In genomic region chr11:125871391-125872137, GRCh38 we compare ENCODE assay signal across 9 cellular contexts. TPM values are rescaled to one million over a fixed set of nuclear protein-coding genes. Genes with fewer than 3 reads are reported as not detected.
A peak's percentile ranks its signal among the peaks of the same experiment; 100 is the strongest.
DNase-seq lines count a peak whose midpoint lies in the region; ATAC-seq, FAIRE-seq and TF ChIP-seq lines count a peak whose summit lies in the region.
"Had no signal": no experiment of that assay in that cellular context is flagged by ENCODE, and none has a peak within 500 bp of the region (broad histone marks: within the 10 kb centered on the region; RNA-seq: fewer than 3 reads in every experiment).

No MANE protein-coding gene starts in this region.

- POLR2A ChIA-PET in HepG2 (lab: Yijun Ruan, JAX): no interaction called here

- BruUV-seq in HepG2 (replicated peaks; lab: Mats Ljungman, UMichigan): no TSS peak

- H3K36me3 ChIP-seq in MM.1S (replicated peaks; ENCODE audit: insufficient read depth, low read length) (no peaks in the 10 kb centered on the region), adrenal gland (replicated peaks in 1 of 2) (no peaks in the 10 kb centered on the region), HepG2 (replicated peaks in 1 of 2; ENCODE audit: control insufficient read depth in 1 of 2, insufficient read depth in 2 of 2, low read length in 2 of 2) (no peaks in the 10 kb centered on the region)

- H3F3A ChIP-seq in MM.1S (ENCODE audit: insufficient read depth, low read length): no peaks in the 10 kb centered on the region

- no peaks in the 10 kb centered on the region for H3K9me2 ChIP-seq in MM.1S (replicated peaks; ENCODE audit: insufficient read depth, low read length)

- H3K9ac ChIP-seq in MM.1S (ENCODE audit: low read length) (no peak overlapping the region), HepG2 (ENCODE audit: insufficient read depth, low read depth, low read length) (no peak overlapping the region)

- CTCF ChIA-PET in HepG2 (lab: Yijun Ruan, JAX; ENCODE audit: low intra/inter-chr PET ratio, low total read pairs): interaction anchor here (1.0 to 1.3 kb wide), 2 partner anchors 148 to 318 kb away, joined by 4 to 5 read pairs; no protein-coding TSS in a partner anchor

- no peak for TF ChIP-seq EP300 in HepG2 (IDR thresholded peaks at IDR 0.05; ENCODE audit: low read depth in 2 of 2, low read length in 2 of 2)
- no peak for TF ChIP-seq EP300 in HepG2 (CRISPR knock-in tag; IDR thresholded peaks at IDR 0.05; ENCODE audit: borderline replicate concordance)

- H4K20me1 ChIP-seq in MM.1S (ENCODE audit: insufficient read depth, low read length): no peaks in the 10 kb centered on the region
- H4K20me1 ChIP-seq in HepG2 (ENCODE audit: insufficient read depth, low read length): no peaks in the 10 kb centered on the region

- H3K9me3 ChIP-seq in MM.1S (replicated peaks; ENCODE audit: insufficient read depth, low read length) (no peaks in the 10 kb centered on the region), adrenal gland (replicated peaks in 1 of 3) (no peaks in the 10 kb centered on the region), HepG2 (ENCODE audit: low read length) (no peaks in the 10 kb centered on the region)

- 73 to 79% (median 75%) methylated on average over 8 to 10 of the region's 10 CpGs for WGBS in adrenal gland, 4 donors
- WGBS in HepG2 (ENCODE audit: low lambda C conversion rate): 11% methylated on average over 10 of the region's 10 CpGs
- 72 to 82% methylated on average over 10 of the region's 10 CpGs for WGBS in lower leg skin, 2 donors

- H3K27me3 ChIP-seq in MM.1S (replicated peaks; ENCODE audit: insufficient read depth, low read length) (no peaks in the 10 kb centered on the region), adrenal gland (no peaks in the 10 kb centered on the region), HepG2 (ENCODE audit: control insufficient read depth in 1 of 2, insufficient read depth in 2 of 2, low read length in 2 of 2) (0 out of 5 replicates have a peak, but pooled peaks cover 0 to 11% of the 10 kb centered on the region in 2 experiments)

- TF ChIP-seq CTCF in MM.1S (IDR thresholded peaks at IDR 0.05; ENCODE audit: low read length) (peak; percentile 44), adrenal gland (IDR thresholded peaks at IDR 0.05) (peak; percentile 12 to 40 (median 30)), HepG2 (CRISPR knock-in tag; IDR thresholded peaks at IDR 0.05) (peak; percentile 77), lower leg skin (IDR thresholded peaks at IDR 0.05) (no peak)

- no peaks in the 10 kb centered on the region for H3K79me2 ChIP-seq in MM.1S (ENCODE audit: low read length)
- H3K79me2 ChIP-seq in HepG2 (ENCODE audit: insufficient read depth, low read length): no peaks in the 10 kb centered on the region

- no peaks in the 10 kb centered on the region for H3K4me1 ChIP-seq in MM.1S (ENCODE audit: low read length)
- H3K4me1 ChIP-seq in adrenal gland (replicated peaks in 1 of 2): no peaks in the 10 kb centered on the region
- H3K4me1 ChIP-seq in HepG2 (ENCODE audit: insufficient read depth, low read length): peaks cover 6% of the 10 kb centered on the region

- peak; percentile 87 for ATAC-seq in HepG2
- ATAC-seq: naive thymus-derived CD8-positive, alpha-beta T cell had no signal

- DNase-seq in DMS53 (lab: John Stamatoyannopoulos, UW) (peak; percentile 80), DMS53 treated with DMSO at 0.1 percent for 48 hours (lab: John Stamatoyannopoulos, UW; ENCODE audit: unreplicated experiment) (no peak), MM.1S (peak; percentile 40), adrenal gland (peak in 4 of 7 donors; percentile 12 to 45 (median 24)), HepG2 (ENCODE audit: low spot score) (peak; percentile 57), lower leg skin (ENCODE audit: low spot score in 2 of 2) (no peak), putamen (ENCODE audit: low spot score) (no peak), OCI-M2 (lab: John Stamatoyannopoulos, UW; ENCODE audit: unreplicated experiment) (no peak)

- FAIRE-seq in HepG2 (lab: Jason Lieb, UNC): peak; percentile 89

- in situ Hi-C loops in HepG2 (cut with HindIII; ENCODE audit: extremely low pct_ligation_motif_present, low pct_unique_long_range_greater_than_20kb): loop anchor here (5.0 to 10.0 kb wide), 4 partner anchors 147 to 447 kb away; partner anchors contain the start of gene CHEK1

- no peak overlapping the region for H3K4me2 ChIP-seq in MM.1S (ENCODE audit: low read depth, low read length)
- no peak overlapping the region for H3K4me2 ChIP-seq in HepG2 (ENCODE audit: low read depth, low read length)

- H3K27ac ChIP-seq in MM.1S (ENCODE audit: low read length) (peak overlapping the region; percentile 16; the same call in 1 of the 2 replicates), adrenal gland (no peak overlapping the region), HepG2 (ENCODE audit: extremely low read length, insufficient read depth, low read length) (no peak overlapping the region)

- TF ChIP-seq POLR2A in adrenal gland (IDR thresholded peaks at IDR 0.05) (no peak), HepG2 (IDR thresholded peaks at IDR 0.05; ENCODE audit: insufficient read depth in 1 of 2, low read depth in 2 of 2, low read length in 2 of 2) (no peak), lower leg skin (IDR thresholded peaks at IDR 0.05) (no peak)

- TF ChIP-seq RAD21 in HepG2 (CRISPR knock-in tag; IDR thresholded peaks at IDR 0.05): 0 out of 2 replicates have a peak, but pooled peaks have one; percentile 50

- no peak overlapping the region for H2AFZ ChIP-seq in MM.1S (ENCODE audit: low read length)
- H2AFZ ChIP-seq in HepG2 (ENCODE audit: low read length): no peak overlapping the region

- H3K4me3 ChIP-seq in MM.1S (ENCODE audit: low read length) (no peak overlapping the region), adrenal gland (no peak overlapping the region), HepG2 (replicated peaks in 1 of 3; ENCODE audit: insufficient read depth in 1 of 3, low read depth in 2 of 3, low read length in 3 of 3) (no peak overlapping the region), lower leg skin (ENCODE audit: low read depth, poor library complexity, severe bottlenecking) (no peak overlapping the region)

- intact Hi-C loops in adrenal gland (cut with DNase I) (loop anchor here (10.0 kb wide), 1 partner anchor 247 kb away; the partner anchor contains the start of gene CHEK1 (in 2 of the 2)), HepG2 (cut with micrococcal nuclease; ENCODE audit: unreplicated experiment) (loop anchor here (1.0 to 5.0 kb wide), 3 partner anchors 147 to 909 kb away; partner anchors contain the start of gene CHEK1), lower leg skin (cut with DNase I; ENCODE audit: low total_unique reads) (no loop called here)

RNA-seq across cellular contexts. Expression of gene HYLS1, which starts 15.9 kb away (rescaled TPM):
- total RNA-seq in adrenal gland (1 to 10 TPM; 1.8 to 8.0 (median 3.8) TPM), HepG2 (2016; rRNA removed; fragmentation: Illumina TruSeq; extraction: Trizol) (3.8 and 5.6 TPM in 2 replicates), lower leg skin (1 to 10 TPM in 3 of 4 donors, under 1 TPM in 1; 0.99 to 2.8 (median 2.0) TPM)
- polyA plus RNA-seq in adrenal gland (1 to 10 TPM; 2.7 to 5.6 (median 3.2) TPM), HepG2 (2011; rRNA removed) (1.1 and 1.3 TPM in 2 replicates)
- total RNA-seq in HepG2 (2016; cell fraction: cytosol; rRNA removed; fragmentation: Illumina TruSeq; extraction: Trizol; ENCODE audit: low read depth): 1.1 and 1.3 TPM in 2 replicates
- total RNA-seq in HepG2 (2016; cell fraction: insoluble cytoplasmic fraction; rRNA removed; fragmentation: Illumina TruSeq; extraction: Trizol): 3.8 and 5.5 TPM in 2 replicates
- 2.0 and 2.2 TPM in 2 replicates for total RNA-seq in HepG2 (2016; cell fraction: membrane; rRNA removed; fragmentation: Illumina TruSeq; extraction: Trizol)
- total RNA-seq in HepG2 (2016; cell fraction: nucleus; rRNA removed; fragmentation: Illumina TruSeq; extraction: Trizol): 2.1 and 2.5 TPM in 2 replicates
- polyA plus RNA-seq in HepG2 (2011; cell fraction: cytosol; rRNA removed): 0.62 and 0.85 TPM in 2 replicates
- polyA plus RNA-seq in HepG2 (2011; cell fraction: nucleus; rRNA removed): 0.47 and 0.52 TPM in 2 replicates
- polyA plus RNA-seq in HepG2 (2012): 1.3 and 1.4 TPM in 2 replicates
- 0.41 and 0.57 TPM in 2 replicates for polyA plus RNA-seq in HepG2 (2016; cell fraction: cytosol; fragmentation: Illumina TruSeq; extraction: Trizol; ENCODE audit: low read depth)
- 4.5 and 6.0 TPM in 2 replicates for polyA plus RNA-seq in HepG2 (2016; cell fraction: insoluble cytoplasmic fraction; fragmentation: Illumina TruSeq; extraction: Trizol; ENCODE audit: low read depth)
- polyA plus RNA-seq in HepG2 (2016; cell fraction: membrane; fragmentation: Illumina TruSeq; extraction: Trizol; ENCODE audit: low read depth): 0.76 and 0.81 TPM in 2 replicates
- polyA plus RNA-seq in HepG2 (2016; cell fraction: nucleus; fragmentation: Illumina TruSeq; extraction: Trizol; ENCODE audit: insufficient read depth, low read depth): 2.4 and 2.9 TPM in 2 replicates
- polyA minus RNA-seq in HepG2 (2011; rRNA and poly(A)+ RNA removed; ENCODE audit: low replicate concordance): 0.50 TPM in 1 of 2 replicates, not detected in the other
- polyA minus RNA-seq in HepG2 (2011; cell fraction: cytosol; rRNA and poly(A)+ RNA removed): 0.44 TPM in 1 of 2 replicates, not detected in the other
- 0.90 and 1.5 TPM in 2 replicates for polyA minus RNA-seq in HepG2 (2011; cell fraction: nucleus; rRNA and poly(A)+ RNA removed)

RNA-seq across cellular contexts. Expression of gene PUS3, which starts 31.4 kb away (rescaled TPM):
- total RNA-seq in adrenal gland (10 to 100 TPM in 6 of 8 donors, 1 to 10 TPM in 2; 5.8 to 23.7 (median 13.1) TPM), HepG2 (2016; rRNA removed; fragmentation: Illumina TruSeq; extraction: Trizol) (18.2 and 22.9 TPM in 2 replicates), lower leg skin (10 to 100 TPM in 1 of 4 donors, 1 to 10 TPM in 3; 6.6 to 11.2 (median 8.1) TPM)
- polyA plus RNA-seq in adrenal gland (10 to 100 TPM; 11.7 to 37.9 (median 16.4) TPM), HepG2 (2011; rRNA removed) (4.7 and 6.0 TPM in 2 replicates)
- 5.5 and 5.9 TPM in 2 replicates for total RNA-seq in HepG2 (2016; cell fraction: cytosol; rRNA removed; fragmentation: Illumina TruSeq; extraction: Trizol; ENCODE audit: low read depth)
- total RNA-seq in HepG2 (2016; cell fraction: insoluble cytoplasmic fraction; rRNA removed; fragmentation: Illumina TruSeq; extraction: Trizol): 16.9 and 22.4 TPM in 2 replicates
- 9.5 and 12.0 TPM in 2 replicates for total RNA-seq in HepG2 (2016; cell fraction: membrane; rRNA removed; fragmentation: Illumina TruSeq; extraction: Trizol)
- total RNA-seq in HepG2 (2016; cell fraction: nucleus; rRNA removed; fragmentation: Illumina TruSeq; extraction: Trizol): 9.6 and 10.8 TPM in 2 replicates
- polyA plus RNA-seq in HepG2 (2011; cell fraction: cytosol; rRNA removed): 4.2 and 6.7 TPM in 2 replicates
- polyA plus RNA-seq in HepG2 (2011; cell fraction: nucleus; rRNA removed): 1.8 and 2.4 TPM in 2 replicates
- 13.1 and 13.6 TPM in 2 replicates for polyA plus RNA-seq in HepG2 (2012)
- polyA plus RNA-seq in HepG2 (2016; cell fraction: cytosol; fragmentation: Illumina TruSeq; extraction: Trizol; ENCODE audit: low read depth): 4.8 and 5.5 TPM in 2 replicates
- polyA plus RNA-seq in HepG2 (2016; cell fraction: insoluble cytoplasmic fraction; fragmentation: Illumina TruSeq; extraction: Trizol; ENCODE audit: low read depth): 21.1 and 26.9 TPM in 2 replicates
- 6.2 and 11.5 TPM in 2 replicates for polyA plus RNA-seq in HepG2 (2016; cell fraction: membrane; fragmentation: Illumina TruSeq; extraction: Trizol; ENCODE audit: low read depth)
- 15.5 and 21.5 TPM in 2 replicates for polyA plus RNA-seq in HepG2 (2016; cell fraction: nucleus; fragmentation: Illumina TruSeq; extraction: Trizol; ENCODE audit: insufficient read depth, low read depth)
- polyA minus RNA-seq in HepG2 (2011; rRNA and poly(A)+ RNA removed; ENCODE audit: low replicate concordance): 4.6 and 6.9 TPM in 2 replicates
- polyA minus RNA-seq in HepG2 (2011; cell fraction: cytosol; rRNA and poly(A)+ RNA removed): 8.4 and 9.7 TPM in 2 replicates
- polyA minus RNA-seq in HepG2 (2011; cell fraction: nucleus; rRNA and poly(A)+ RNA removed): 4.8 and 6.1 TPM in 2 replicates

RNA-seq across cellular contexts. Expression of gene DDX25, which starts 32.7 kb away (rescaled TPM):
- total RNA-seq in adrenal gland: 1 to 10 TPM in 1 of 8 donors, under 1 TPM in 4, not detected in 3; 0.18 to 4.1 (median 0.83) TPM
- 1 to 10 TPM in 2 of 3 donors, under 1 TPM in 1; 0.88 to 3.6 (median 2.5) TPM for polyA plus RNA-seq in adrenal gland
- total RNA-seq in HepG2 (2016; rRNA removed; fragmentation: Illumina TruSeq; extraction: Trizol): 0.11 and 0.29 TPM in 2 replicates
- 0.71 TPM in 2 replicates for total RNA-seq in HepG2 (2016; cell fraction: cytosol; rRNA removed; fragmentation: Illumina TruSeq; extraction: Trizol; ENCODE audit: low read depth)
- total RNA-seq in HepG2 (2016; cell fraction: insoluble cytoplasmic fraction; rRNA removed; fragmentation: Illumina TruSeq; extraction: Trizol): 0.24 TPM in 1 of 2 replicates, not detected in the other
- total RNA-seq in HepG2 (2016; cell fraction: membrane; rRNA removed; fragmentation: Illumina TruSeq; extraction: Trizol): 0.37 and 0.38 TPM in 2 replicates
- not detected in 2 replicates for total RNA-seq in HepG2 (2016; cell fraction: nucleus; rRNA removed; fragmentation: Illumina TruSeq; extraction: Trizol)
- 0.13 and 0.17 TPM in 2 replicates for polyA plus RNA-seq in HepG2 (2011; rRNA removed)
- 0.09 and 0.12 TPM in 2 replicates for polyA plus RNA-seq in HepG2 (2011; cell fraction: cytosol; rRNA removed)
- polyA plus RNA-seq in HepG2 (2011; cell fraction: nucleus; rRNA removed): 0.14 and 0.24 TPM in 2 replicates
- 0.17 and 0.40 TPM in 2 replicates for polyA plus RNA-seq in HepG2 (2012)
- 0.60 and 0.75 TPM in 2 replicates for polyA plus RNA-seq in HepG2 (2016; cell fraction: cytosol; fragmentation: Illumina TruSeq; extraction: Trizol; ENCODE audit: low read depth)
- 0.40 and 0.72 TPM in 2 replicates for polyA plus RNA-seq in HepG2 (2016; cell fraction: insoluble cytoplasmic fraction; fragmentation: Illumina TruSeq; extraction: Trizol; ENCODE audit: low read depth)
- polyA plus RNA-seq in HepG2 (2016; cell fraction: membrane; fragmentation: Illumina TruSeq; extraction: Trizol; ENCODE audit: low read depth): 0.23 and 0.99 TPM in 2 replicates
- polyA plus RNA-seq in HepG2 (2016; cell fraction: nucleus; fragmentation: Illumina TruSeq; extraction: Trizol; ENCODE audit: insufficient read depth, low read depth): 0.93 TPM in 1 of 2 replicates, not detected in the other
- polyA minus RNA-seq in HepG2 (2011; rRNA and poly(A)+ RNA removed; ENCODE audit: low replicate concordance): 0.04 TPM in 1 of 2 replicates, not detected in the other
- not detected in 2 replicates for polyA minus RNA-seq in HepG2 (2011; cell fraction: cytosol; rRNA and poly(A)+ RNA removed)
- polyA minus RNA-seq in HepG2 (2011; cell fraction: nucleus; rRNA and poly(A)+ RNA removed): 0.13 and 0.50 TPM in 2 replicates
- total RNA-seq in lower leg skin: under 1 TPM in 2 of 4 donors, not detected in 2; 0.17 to 0.42 TPM

RNA-seq across cellular contexts. Expression of gene PATE4, which starts 38.4 kb away (rescaled TPM):
- total RNA-seq in adrenal gland (not detected), HepG2 (2016; rRNA removed; fragmentation: Illumina TruSeq; extraction: Trizol) (not detected in 2 replicates), lower leg skin (not detected)
- polyA plus RNA-seq in adrenal gland (not detected), HepG2 (2011; rRNA removed) (not detected in 2 replicates)
- total RNA-seq in HepG2 (2016; cell fraction: cytosol; rRNA removed; fragmentation: Illumina TruSeq; extraction: Trizol; ENCODE audit: low read depth): not detected in 2 replicates
- total RNA-seq in HepG2 (2016; cell fraction: insoluble cytoplasmic fraction; rRNA removed; fragmentation: Illumina TruSeq; extraction: Trizol): not detected in 2 replicates
- total RNA-seq in HepG2 (2016; cell fraction: membrane; rRNA removed; fragmentation: Illumina TruSeq; extraction: Trizol): not detected in 2 replicates
- not detected in 2 replicates for total RNA-seq in HepG2 (2016; cell fraction: nucleus; rRNA removed; fragmentation: Illumina TruSeq; extraction: Trizol)
- not detected in 2 replicates for polyA plus RNA-seq in HepG2 (2011; cell fraction: cytosol; rRNA removed)
- not detected in 2 replicates for polyA plus RNA-seq in HepG2 (2011; cell fraction: nucleus; rRNA removed)
- polyA plus RNA-seq in HepG2 (2012): not detected in 2 replicates
- not detected in 2 replicates for polyA plus RNA-seq in HepG2 (2016; cell fraction: cytosol; fragmentation: Illumina TruSeq; extraction: Trizol; ENCODE audit: low read depth)
- not detected in 2 replicates for polyA plus RNA-seq in HepG2 (2016; cell fraction: insoluble cytoplasmic fraction; fragmentation: Illumina TruSeq; extraction: Trizol; ENCODE audit: low read depth)
- not detected in 2 replicates for polyA plus RNA-seq in HepG2 (2016; cell fraction: membrane; fragmentation: Illumina TruSeq; extraction: Trizol; ENCODE audit: low read depth)
- polyA plus RNA-seq in HepG2 (2016; cell fraction: nucleus; fragmentation: Illumina TruSeq; extraction: Trizol; ENCODE audit: insufficient read depth, low read depth): not detected in 2 replicates
- not detected in 2 replicates for polyA minus RNA-seq in HepG2 (2011; rRNA and poly(A)+ RNA removed; ENCODE audit: low replicate concordance)
- not detected in 2 replicates for polyA minus RNA-seq in HepG2 (2011; cell fraction: cytosol; rRNA and poly(A)+ RNA removed)
- not detected in 2 replicates for polyA minus RNA-seq in HepG2 (2011; cell fraction: nucleus; rRNA and poly(A)+ RNA removed)
- total RNA-seq: naive thymus-derived CD8-positive, alpha-beta T cell had no signal
- polyA plus RNA-seq: naive thymus-derived CD8-positive, alpha-beta T cell had no signal

Comparison
In these comparisons a context has a peak if more than half of its experiments do, and no peak if none do; other contexts are left out.
1. DNase-seq: peak in DMS53 (single experiment), MM.1S (single experiment), adrenal gland (4 of 7) and HepG2 (single experiment); none in DMS53 treated with DMSO at 0.1 percent for 48 hours (single experiment), lower leg skin (0 of 2), putamen (single experiment) and OCI-M2 (single experiment).
2. CTCF ChIP-seq: peak in MM.1S (single experiment), adrenal gland (6 of 6) and HepG2 (single experiment); none in lower leg skin (0 of 3).